22 cellular contexts compared by ENCODE assay signal in genomic region chr7:129351320-129351719, GRCh38.
DNase-seq lines count a peak whose midpoint lies in the region; ATAC-seq, FAIRE-seq and TF ChIP-seq lines count a peak whose summit lies in the region.
"Had no signal": no experiment of that assay in that cellular context is flagged by ENCODE, and none has a peak within 500 bp of the region (broad histone marks: within the 10 kb centered on the region; RNA-seq: fewer than 3 reads in every experiment).

No MANE protein-coding gene starts in this region.

- H3K4me3 ChIP-seq in HepG2 (replicated peaks in 1 of 3; ENCODE audit: insufficient read depth in 1 of 3, low read depth in 2 of 3, low read length in 3 of 3) (no peak overlapping the region), right lobe of liver (no peak overlapping the region), SJSA1 (no peak overlapping the region)
- H3K4me3 ChIP-seq: left lung, mucosa of descending colon, neural progenitor cell, spleen, thoracic aorta had no signal

- TF ChIP-seq CTCF in HepG2 (CRISPR knock-in tag; IDR thresholded peaks at IDR 0.05) (no peak), right lobe of liver (IDR thresholded peaks at IDR 0.05) (no peak)

- H2AFZ ChIP-seq in HepG2 (ENCODE audit: low read length) = no peak overlapping the region
- H2AFZ ChIP-seq: neural progenitor cell had no signal

- DNase-seq in HepG2 (ENCODE audit: low spot score) (no peak), right lobe of liver (no peak), SJSA1 (ENCODE audit: low read depth in 1 of 2, low spot score in 2 of 2) (peak in 1 of 2 experiments; percentile 52), dermis microvascular lymphatic vessel endothelial cell (ENCODE audit: low read depth in 2 of 2) (peak; percentile 14 to 48), hippocampal formation (lab: John Stamatoyannopoulos, UW) (no peak), NOMO-1 treated with dmso at 0.1 percent for 144 hours (lab: John Stamatoyannopoulos, UW; ENCODE audit: unreplicated experiment) (no peak), NCI-H526 (lab: John Stamatoyannopoulos, UW) (no peak)
- no peak for DNase-seq in stimulated activated naive CD8-positive, alpha-beta T cell treated with anti-CD3 and anti-CD28 coated beads, Interleukin-15, amount 100 ng/mL, for 72 hours
- DNase-seq: DMS153; erythroblast; left lung; mucosa of descending colon; NCI-H1417; NCI-H524 treated with DMSO at 0.1 percent for 48 hours; Right ventricle myocardium superior; spleen; stimulated activated CD8-positive, alpha-beta memory T cell treated with anti-CD3 and anti-CD28 coated beads, Interleukin-4, amount 100 ng/mL, for 48 hours; T-helper 1 cell had no signal

- H3K4me1 ChIP-seq in HepG2 (ENCODE audit: insufficient read depth, low read length) = peaks cover 12% of the 10 kb centered on the region; the same call in 1 of the 2 replicates
- H3K4me1 ChIP-seq in right lobe of liver = no peaks in the 10 kb centered on the region
- peaks cover 13% of the 10 kb centered on the region for H3K4me1 ChIP-seq in SJSA1 (replicated peaks)
- H3K4me1 ChIP-seq: left lung, neural progenitor cell, spleen had no signal

- H3K36me3 ChIP-seq in HepG2 (replicated peaks in 1 of 2; ENCODE audit: control insufficient read depth in 1 of 2, insufficient read depth in 2 of 2, low read length in 2 of 2) (no peaks in the 10 kb centered on the region), right lobe of liver (no peaks in the 10 kb centered on the region), SJSA1 (no peaks in the 10 kb centered on the region)
- H3K36me3 ChIP-seq: left lung, neural progenitor cell, thoracic aorta had no signal

- in situ Hi-C loops in HepG2 (cut with HindIII; ENCODE audit: extremely low pct_ligation_motif_present, low pct_unique_long_range_greater_than_20kb) = loop anchor here (25.0 kb wide), 1 partner anchor 286 kb away; no protein-coding TSS in a partner anchor

- no peaks in the 10 kb centered on the region for H3K9me3 Mint-ChIP-seq in stimulated activated naive CD8-positive, alpha-beta T cell treated with anti-CD3 and anti-CD28 coated beads, Interleukin-15, amount 100 ng/mL, for 72 hours
- H3K9me3 Mint-ChIP-seq: brain, neural progenitor cell had no signal

- no peak overlapping the region for H3K27ac Mint-ChIP-seq in stimulated activated naive CD8-positive, alpha-beta T cell treated with anti-CD3 and anti-CD28 coated beads, Interleukin-15, amount 100 ng/mL, for 72 hours
- H3K27ac Mint-ChIP-seq: brain, neural progenitor cell had no signal

- peak overlapping the region in 1 of 2 donors; percentile 10 for H3K4me3 Mint-ChIP-seq in stimulated activated naive CD8-positive, alpha-beta T cell treated with anti-CD3 and anti-CD28 coated beads, Interleukin-15, amount 100 ng/mL, for 72 hours
- H3K4me3 Mint-ChIP-seq: brain, neural progenitor cell had no signal

- 92% methylated on average over 3 of the region's 3 CpGs for WGBS in HepG2 (ENCODE audit: low lambda C conversion rate)
- WGBS in right lobe of liver (ENCODE audit: insufficient coverage, low coverage, low lambda C conversion rate, missing lambda C conversion rate) = 84% methylated on average over 3 of the region's 3 CpGs

- no peak overlapping the region for H3K27ac ChIP-seq in HepG2 (ENCODE audit: extremely low read length, insufficient read depth, low read length)
- no peak overlapping the region for H3K27ac ChIP-seq in right lobe of liver
- H3K27ac ChIP-seq in SJSA1 = peak overlapping the region; percentile 25; the same call in 1 of the 2 replicates
- H3K27ac ChIP-seq: left lung, neural progenitor cell, spleen, thoracic aorta had no signal

- H4K20me1 ChIP-seq in HepG2 (ENCODE audit: insufficient read depth, low read length) = no peaks in the 10 kb centered on the region

- intact Hi-C loops in HepG2 (cut with micrococcal nuclease; ENCODE audit: unreplicated experiment) = no loop called here
- intact Hi-C loops in right lobe of liver (cut with DNase I) = no loop called here

- peaks cover 6% of the 10 kb centered on the region for H3K4me1 Mint-ChIP-seq in stimulated activated naive CD8-positive, alpha-beta T cell treated with anti-CD3 and anti-CD28 coated beads, Interleukin-15, amount 100 ng/mL, for 72 hours
- H3K4me1 Mint-ChIP-seq: brain, neural progenitor cell had no signal

- no peaks in the 10 kb centered on the region for H3K27me3 Mint-ChIP-seq in stimulated activated naive CD8-positive, alpha-beta T cell treated with anti-CD3 and anti-CD28 coated beads, Interleukin-15, amount 100 ng/mL, for 72 hours
- H3K27me3 Mint-ChIP-seq: brain had no signal

- H3K79me2 ChIP-seq in HepG2 (ENCODE audit: insufficient read depth, low read length) = no peaks in the 10 kb centered on the region

- POLR2A ChIA-PET in HepG2 (lab: Yijun Ruan, JAX) = no interaction called here

- H3K9me3 ChIP-seq in HepG2 (ENCODE audit: low read length) (no peaks in the 10 kb centered on the region), right lobe of liver (no peaks in the 10 kb centered on the region), SJSA1 (replicated peaks) (no peaks in the 10 kb centered on the region)
- H3K9me3 ChIP-seq: left lung, mucosa of descending colon, spleen, thoracic aorta had no signal

- no peak for TF ChIP-seq EP300 in HepG2 (IDR thresholded peaks at IDR 0.05; ENCODE audit: low read depth in 2 of 2, low read length in 2 of 2)
- TF ChIP-seq EP300 in HepG2 (CRISPR knock-in tag; IDR thresholded peaks at IDR 0.05; ENCODE audit: borderline replicate concordance) = no peak

- no peak for FAIRE-seq in HepG2 (lab: Jason Lieb, UNC)
- FAIRE-seq: HTR-8/SVneo had no signal

- TF ChIP-seq POLR2A in HepG2 (IDR thresholded peaks at IDR 0.05; ENCODE audit: insufficient read depth in 1 of 2, low read depth in 2 of 2, low read length in 2 of 2) = no peak
- no peak for TF ChIP-seq POLR2A in right lobe of liver (IDR thresholded peaks at IDR 0.05)

- no peak overlapping the region for H3K4me2 ChIP-seq in HepG2 (ENCODE audit: low read depth, low read length)
- H3K4me2 ChIP-seq: neural progenitor cell had no signal

- H3K27me3 ChIP-seq in HepG2 (ENCODE audit: control insufficient read depth in 1 of 2, insufficient read depth in 2 of 2, low read length in 2 of 2) = no peaks in the 10 kb centered on the region
- H3K27me3 ChIP-seq in right lobe of liver = no peaks in the 10 kb centered on the region
- H3K27me3 ChIP-seq in SJSA1 (replicated peaks) = no peaks in the 10 kb centered on the region
- H3K27me3 ChIP-seq: left lung, neural progenitor cell, spleen had no signal

- H3K9ac ChIP-seq in HepG2 (ENCODE audit: insufficient read depth, low read depth, low read length) = no peak overlapping the region
- H3K9ac ChIP-seq: neural progenitor cell had no signal

- no TSS peak for BruUV-seq in HepG2 (replicated peaks; lab: Mats Ljungman, UMichigan)

- CTCF ChIA-PET in HepG2 (lab: Yijun Ruan, JAX; ENCODE audit: low intra/inter-chr PET ratio, low total read pairs) = no interaction called here

- no peak for ATAC-seq in HepG2
- ATAC-seq in right lobe of liver = no peak
- ATAC-seq in stimulated activated naive CD8-positive, alpha-beta T cell treated with anti-CD3 and anti-CD28 coated beads, Interleukin-15, amount 100 ng/mL, for 72 hours = peak; percentile 43
- ATAC-seq: left lung, mucosa of descending colon had no signal

- no peak for TF ChIP-seq RAD21 in HepG2 (CRISPR knock-in tag; IDR thresholded peaks at IDR 0.05)

TF ChIP-seq in HepG2, 621 proteins besides CTCF, POLR2A, EP300 and RAD21:
- TF ChIP-seq ATF7 (IDR thresholded peaks at IDR 0.05) = peak; percentile 78
- no peak for TF ChIP-seq ATF7 (CRISPR knock-in tag; IDR thresholded peaks at IDR 0.05)
- 0 out of 2 replicates have a peak, but pooled peaks have one; percentile 23 for TF ChIP-seq CREB1 (IDR thresholded peaks at IDR 0.05)
- TF ChIP-seq CREB1 (CRISPR knock-in tag; IDR thresholded peaks at IDR 0.05) = no peak
- TF ChIP-seq, protein P1, sequence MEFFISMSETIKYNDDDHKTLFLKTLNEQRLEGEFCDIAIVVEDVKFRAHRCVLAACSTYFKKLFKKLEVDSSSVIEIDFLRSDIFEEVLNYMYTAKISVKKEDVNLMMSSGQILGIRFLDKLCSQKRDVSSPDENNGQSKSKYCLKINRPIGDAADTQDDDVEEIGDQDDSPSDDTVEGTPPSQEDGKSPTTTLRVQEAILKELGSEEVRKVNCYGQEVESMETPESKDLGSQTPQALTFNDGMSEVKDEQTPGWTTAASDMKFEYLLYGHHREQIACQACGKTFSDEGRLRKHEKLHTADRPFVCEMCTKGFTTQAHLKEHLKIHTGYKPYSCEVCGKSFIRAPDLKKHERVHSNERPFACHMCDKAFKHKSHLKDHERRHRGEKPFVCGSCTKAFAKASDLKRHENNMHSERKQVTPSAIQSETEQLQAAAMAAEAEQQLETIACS (CRISPR knock-in tag; IDR thresholded peaks at IDR 0.05) = no peak

Comparison
In these comparisons a context has a peak if more than half of its experiments do, and no peak if none do; other contexts are left out.
1. DNase-seq: peak in dermis microvascular lymphatic vessel endothelial cell (2 of 2); none in HepG2 (single experiment), right lobe of liver (0 of 3), stimulated activated naive CD8-positive, alpha-beta T cell treated with anti-CD3 and anti-CD28 coated beads, Interleukin-15, amount 100 ng/mL, for 72 hours (0 of 2), hippocampal formation (0 of 2), NOMO-1 treated with dmso at 0.1 percent for 144 hours (single experiment) and NCI-H526 (0 of 2).